In the genomic region with DNA sequence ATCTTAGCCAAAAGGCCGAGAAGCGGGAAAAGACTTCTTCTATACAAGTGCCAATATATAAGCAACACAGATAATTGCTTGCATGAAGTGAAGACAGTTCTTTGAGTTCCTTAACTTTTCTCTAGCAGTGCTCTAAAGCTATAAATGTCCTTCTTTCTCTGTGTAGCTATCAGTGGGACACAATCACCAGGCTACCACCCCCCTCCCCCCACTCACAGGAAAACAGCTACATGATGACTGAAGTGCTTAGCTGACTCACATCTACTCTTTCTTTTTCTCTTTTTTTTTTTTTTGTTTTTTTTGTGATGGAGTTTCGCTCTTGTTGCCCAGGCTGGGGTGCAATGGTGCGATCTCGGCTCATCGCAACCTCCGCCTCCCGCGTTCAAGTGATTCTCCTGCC, we compare ENCODE assay signal across 1 cellular context.
TF ChIP-seq lines count a peak whose summit lies in the region.

No MANE protein-coding gene starts in this region.

TF ChIP-seq in endothelial cell of umbilical vein, 7 proteins besides CTCF, POLR2A, EP300 and RAD21:
- peak; percentile 25 for TF ChIP-seq FOS (IDR thresholded peaks at IDR 0.05; ENCODE audit: borderline replicate concordance, insufficient read depth, low read length)
